Comparison of ENCODE assay signal across 21 cellular contexts in genomic region chr20:63142933-63143332, GRCh38.
DNase-seq lines count a peak whose midpoint lies in the region; ATAC-seq, FAIRE-seq and TF ChIP-seq lines count a peak whose summit lies in the region.
"Had no signal": no experiment of that assay in that cellular context is flagged by ENCODE, and none has a peak within 500 bp of the region (broad histone marks: within the 10 kb centered on the region; RNA-seq: fewer than 3 reads in every experiment).

No MANE protein-coding gene starts in this region.

- H2AFZ ChIP-seq in smooth muscle cell (ENCODE audit: low read depth): no peak overlapping the region

- peaks cover 34% of the 10 kb centered on the region for H3K27me3 ChIP-seq in RWPE2 (ENCODE audit: insufficient read depth, poor library complexity, severe bottlenecking)
- peaks cover 0 to 39% (median 4%) of the 10 kb centered on the region in 7 donors for H3K27me3 ChIP-seq in spleen (replicated peaks in 1 of 7)
- H3K27me3 ChIP-seq in smooth muscle cell (ENCODE audit: low read depth): no peaks in the 10 kb centered on the region
- H3K27me3 ChIP-seq: BLaER1 had no signal

- no peaks in the 10 kb centered on the region for H4K20me1 ChIP-seq in smooth muscle cell (ENCODE audit: low read depth)
- H4K20me1 ChIP-seq: BLaER1 had no signal

- H3K27ac ChIP-seq in HEK293 (ENCODE audit: extremely low read depth, low read depth, low read length) (no peak overlapping the region), RWPE2 (ENCODE audit: poor library complexity, severe bottlenecking) (no peak overlapping the region), kidney (ENCODE audit: low read depth in 2 of 2, low read length in 2 of 2) (no peak overlapping the region), spleen (no peak overlapping the region), smooth muscle cell (ENCODE audit: low read depth) (no peak overlapping the region)
- H3K27ac ChIP-seq: BLaER1, C4-2B had no signal

- intact Hi-C loops in kidney (cut with DNase I) (no loop called here), spleen (cut with DNase I; ENCODE audit: low total_unique reads) (no loop called here)

- no peak for ATAC-seq in RWPE2 (ENCODE audit: low read depth)
- ATAC-seq: CD8-positive, alpha-beta T cell; HCT116 had no signal

- TF ChIP-seq CTCF in HEK293 (tag by site-specific recombination; IDR thresholded peaks at IDR 0.05): no peak
- no peak for TF ChIP-seq CTCF in RWPE2 (IDR thresholded peaks at IDR 0.05; ENCODE audit: poor library complexity, severe bottlenecking)
- TF ChIP-seq CTCF in kidney (IDR thresholded peaks at IDR 0.05; ENCODE audit: borderline replicate concordance, extremely low read depth, insufficient read depth): no peak
- TF ChIP-seq CTCF in spleen (IDR thresholded peaks at IDR 0.05 in 8 of 11, conservative IDR thresholded peaks at IDR 0.05 in 3 of 11): no peak
- TF ChIP-seq CTCF in smooth muscle cell (IDR thresholded peaks at IDR 0.05; ENCODE audit: borderline replicate concordance, insufficient read depth, poor library complexity, severe bottlenecking): no peak

- no peak for TF ChIP-seq POLR2A in spleen (IDR thresholded peaks at IDR 0.05)

- H3K4me1 ChIP-seq in HEK293 (ENCODE audit: control insufficient read depth, insufficient read depth, low read length) (no peaks in the 10 kb centered on the region), RWPE2 (ENCODE audit: insufficient read depth, poor library complexity, severe bottlenecking) (no peaks in the 10 kb centered on the region), kidney (ENCODE audit: control insufficient read depth in 1 of 2, insufficient read depth in 1 of 2, low read depth in 1 of 2, low read length in 2 of 2) (no peaks in the 10 kb centered on the region), spleen (no peaks in the 10 kb centered on the region), smooth muscle cell (ENCODE audit: low read depth) (no peaks in the 10 kb centered on the region)
- H3K4me1 ChIP-seq: Caco-2 had no signal

- DNase-seq in RWPE2 (ENCODE audit: low spot score) (peak; percentile 61), kidney (peak; percentile 18), spleen (peak; percentile 17), smooth muscle cell (lab: John Stamatoyannopoulos, UW; ENCODE audit: unreplicated experiment) (no peak), Ammon's horn (ENCODE audit: low spot score) (no peak), A172 (ENCODE audit: low spot score) (no peak)
- DNase-seq: 8988T; CD4-positive, CD25-positive, alpha-beta regulatory T cell; CD8-positive, alpha-beta T cell; DMS153; DND-41; GDM1; GOT3; H9; HFFc6 had no signal

- POLR2A ChIA-PET in HEK293 (lab: Yijun Ruan, JAX): no interaction called here

- no peak for FAIRE-seq in kidney (lab: Jason Lieb, UNC)
- FAIRE-seq: GM12892 had no signal

- no peak overlapping the region for H3K4me2 ChIP-seq in smooth muscle cell
- H3K4me2 ChIP-seq: BLaER1 had no signal

- CTCF ChIA-PET in HEK293 (lab: Yijun Ruan, JAX): no interaction called here

- no peaks in the 10 kb centered on the region for H3F3A ChIP-seq in smooth muscle cell (ENCODE audit: low read depth)

- H3K9me3 ChIP-seq in HEK293 (ENCODE audit: control insufficient read depth, insufficient read depth, low read depth, low read length) (no peaks in the 10 kb centered on the region), RWPE2 (ENCODE audit: severe bottlenecking) (peaks cover 11% of the 10 kb centered on the region), kidney (ENCODE audit: control insufficient read depth in 1 of 2, low read length in 2 of 2) (peaks cover 2 to 6% of the 10 kb centered on the region in 2 donors), spleen (peaks cover 0 to 14% (median 10%) of the 10 kb centered on the region in 8 donors), smooth muscle cell (replicated peaks; ENCODE audit: low read depth) (peaks cover 8% of the 10 kb centered on the region)

- 82 to 93% (median 86%) methylated on average over 9 of the region's 9 CpGs for WGBS in spleen, 5 donors
- 85% methylated on average over 9 of the region's 9 CpGs for WGBS in smooth muscle cell (ENCODE audit: low lambda C conversion rate)

- H3K4me3 ChIP-seq in HEK293 (ENCODE audit: low read depth, low read length): no peak overlapping the region
- H3K4me3 ChIP-seq in RWPE2 (ENCODE audit: severe bottlenecking): no peak overlapping the region
- no peak overlapping the region for H3K4me3 ChIP-seq in kidney (ENCODE audit: low read length in 2 of 2)
- H3K4me3 ChIP-seq in spleen: no peak overlapping the region
- H3K4me3 ChIP-seq in smooth muscle cell: no peak overlapping the region
- H3K4me3 ChIP-seq: BLaER1 had no signal

- no peaks in the 10 kb centered on the region for H3K79me2 ChIP-seq in smooth muscle cell (ENCODE audit: low read depth)

- H3K36me3 ChIP-seq in HEK293 (ENCODE audit: control insufficient read depth in 2 of 2, insufficient read depth in 1 of 2, low read length in 2 of 2) (no peaks in the 10 kb centered on the region), RWPE2 (ENCODE audit: low read depth) (no peaks in the 10 kb centered on the region), kidney (ENCODE audit: control insufficient read depth in 1 of 2, insufficient read depth in 2 of 2, low read length in 2 of 2) (no peaks in the 10 kb centered on the region), spleen (no peaks in the 10 kb centered on the region), smooth muscle cell (ENCODE audit: low read depth) (no peaks in the 10 kb centered on the region)
- H3K36me3 ChIP-seq: BLaER1 had no signal

- H3K9ac ChIP-seq in kidney (ENCODE audit: low read length in 2 of 2) (no peak overlapping the region), smooth muscle cell (ENCODE audit: low read depth) (no peak overlapping the region)
- H3K9ac ChIP-seq: BLaER1 had no signal

TF ChIP-seq in HEK293, 187 proteins besides CTCF, POLR2A, EP300 and RAD21:
- TF ChIP-seq ZBTB11 (tag by site-specific recombination; conservative IDR thresholded peaks at IDR 0.05; ENCODE audit: low read depth): no peak
- peak; percentile 29 for TF ChIP-seq SETDB1 (IDR thresholded peaks at IDR 0.05; ENCODE audit: insufficient read length, low read length)

Comparison
In these comparisons a context has a peak if more than half of its experiments do, and no peak if none do; other contexts are left out.
1. DNase-seq: peak in RWPE2 (single experiment), kidney (single experiment) and spleen (single experiment); none in smooth muscle cell (single experiment), Ammon's horn (single experiment) and A172 (single experiment).